ENCODE assay signal across 9 cellular contexts in the genomic region with DNA sequence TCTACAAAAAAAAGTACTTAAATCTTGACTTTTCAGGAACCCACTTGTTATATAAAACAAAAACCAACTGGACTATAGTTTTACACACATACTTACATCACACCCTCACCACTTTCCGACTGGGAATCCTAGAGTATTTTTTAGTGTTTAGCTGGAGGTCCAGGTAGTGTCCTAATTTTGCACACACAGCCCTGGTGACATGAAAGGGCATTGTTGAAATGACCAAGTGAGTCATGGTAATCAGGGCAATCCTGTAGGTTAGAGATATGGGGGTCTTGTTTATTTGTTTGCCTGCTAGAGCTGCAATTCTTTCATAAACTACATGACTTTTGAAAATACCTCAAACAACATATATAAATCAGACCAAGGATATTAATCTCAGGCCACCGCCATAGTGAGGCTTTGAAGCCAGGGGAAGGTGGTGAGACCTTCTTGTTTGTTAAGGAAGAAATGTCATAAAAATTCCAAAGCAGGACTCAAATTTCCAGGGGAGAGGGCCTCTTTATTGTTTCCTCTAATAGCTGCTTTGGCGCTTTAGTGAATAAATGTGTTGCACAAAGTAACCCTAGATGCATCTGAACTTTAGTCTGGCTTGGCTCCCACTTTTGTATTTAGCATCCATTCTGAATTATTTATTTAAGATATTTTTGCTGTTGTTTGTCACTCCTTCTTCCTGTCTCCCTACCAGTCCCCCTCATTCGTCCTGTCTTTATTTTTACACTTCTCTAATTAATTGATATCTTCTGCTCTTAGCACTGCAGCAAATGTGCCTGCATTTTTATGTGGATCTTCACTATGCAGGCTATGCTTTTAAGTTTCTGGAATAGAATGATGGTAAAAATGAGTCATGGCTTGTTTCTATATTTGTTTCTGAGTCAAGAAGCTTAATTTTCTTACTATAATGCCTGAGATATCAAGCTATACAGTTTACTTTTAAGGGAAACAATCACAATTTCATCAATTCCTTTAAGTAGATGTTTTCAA.
DNase-seq lines count a peak whose midpoint lies in the region; ATAC-seq and TF ChIP-seq lines count a peak whose summit lies in the region.
"Had no signal": no experiment of that assay in that cellular context is flagged by ENCODE, and none has a peak within 500 bp of the region (broad histone marks: within the 10 kb centered on the region; RNA-seq: fewer than 3 reads in every experiment).

No MANE protein-coding gene starts in this region.

- no peak for TF ChIP-seq CTCF in tibial artery (IDR thresholded peaks at IDR 0.05)

- no peak overlapping the region for H3K4me3 ChIP-seq in adipocyte (ENCODE audit: low read length)
- no peak overlapping the region for H3K4me3 ChIP-seq in tibial artery

- H3K36me3 ChIP-seq in adipocyte (ENCODE audit: control insufficient read depth, insufficient read depth, low read length, severe bottlenecking): no peaks in the 10 kb centered on the region
- H3K36me3 ChIP-seq in tibial artery: no peaks in the 10 kb centered on the region

- H3K27me3 ChIP-seq in adipocyte (replicated peaks; ENCODE audit: control insufficient read depth, insufficient read depth, low read length) (no peaks in the 10 kb centered on the region), tibial artery (no peaks in the 10 kb centered on the region)

- no peak for ATAC-seq in HG02610 (IDR thresholded peaks at IDR 0.05; ENCODE audit: unreplicated experiment)

- H3K9me3 ChIP-seq in adipocyte (ENCODE audit: control insufficient read depth, low read length) (no peaks in the 10 kb centered on the region), tibial artery (no peaks in the 10 kb centered on the region)

- H3K9ac ChIP-seq in adipocyte (ENCODE audit: low read length): peak overlapping the region; percentile 75

- DNase-seq in NCI-H1092 treated with DMSO at 0.1 percent for 48 hours (lab: John Stamatoyannopoulos, UW) (peak; percentile 10), NCI-H1092 (lab: John Stamatoyannopoulos, UW) (no peak), adipocyte (ENCODE audit: low read depth) (peak; percentile 77), kidney tubule cell (ENCODE audit: low spot score) (peak; percentile 43), tibial artery (no peak), GOT3 (lab: John Stamatoyannopoulos, UW) (no peak), globus pallidus (ENCODE audit: low spot score) (no peak)
- DNase-seq: stimulated activated CD4-positive, alpha-beta T cell treated with anti-CD3 and anti-CD28 coated beads, Interleukin-4, amount 100 ng/mL, for 1 hour had no signal

- intact Hi-C loops in tibial artery (cut with DNase I; ENCODE audit: low total_unique reads): loop anchor here (5.0 to 10.0 kb wide), 4 partner anchors 295 to 565 kb away; no protein-coding TSS in a partner anchor

- peak overlapping the region; percentile 87 to 89 for H3K27ac ChIP-seq in tibial artery

- H3K4me1 ChIP-seq in adipocyte (ENCODE audit: control insufficient read depth, insufficient read depth, low read length) (peaks cover 64% of the 10 kb centered on the region), tibial artery (peaks cover 0 to 75% (median 64%) of the 10 kb centered on the region in 4 donors)

Comparison
In these comparisons a context has a peak if more than half of its experiments do, and no peak if none do; other contexts are left out.
1. DNase-seq: peak in NCI-H1092 treated with DMSO at 0.1 percent for 48 hours (single experiment), adipocyte (single experiment) and kidney tubule cell (single experiment); none in NCI-H1092 (single experiment), tibial artery (0 of 2), GOT3 (single experiment) and globus pallidus (single experiment).